16 cellular contexts compared by ENCODE assay signal in the genomic region with DNA sequence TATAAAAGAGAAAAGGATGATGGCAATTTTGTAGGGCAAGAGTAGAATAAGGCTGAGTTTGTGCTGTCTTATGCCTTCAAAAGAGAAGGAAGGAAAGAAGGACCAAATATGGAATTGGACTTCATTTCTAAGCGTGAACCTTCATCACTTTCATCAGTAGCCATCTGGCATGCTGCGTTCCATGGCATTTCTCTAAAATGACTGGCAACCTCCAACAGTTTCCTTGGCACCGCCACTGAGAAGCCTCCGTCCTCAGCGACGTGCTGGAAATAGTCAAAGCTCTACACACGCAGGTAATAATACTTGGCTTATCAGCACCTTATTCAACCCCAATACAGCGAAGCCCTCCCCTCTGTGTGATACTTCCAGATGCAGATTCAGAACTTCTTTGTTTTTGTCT.
DNase-seq lines count a peak whose midpoint lies in the region; ATAC-seq, FAIRE-seq and TF ChIP-seq lines count a peak whose summit lies in the region.
"Had no signal": no experiment of that assay in that cellular context is flagged by ENCODE, and none has a peak within 500 bp of the region (broad histone marks: within the 10 kb centered on the region; RNA-seq: fewer than 3 reads in every experiment).

No MANE protein-coding gene starts in this region.

- H3K27me3 ChIP-seq in bronchial epithelial cell (ENCODE audit: control insufficient read depth, insufficient read depth, low read length) = no peaks in the 10 kb centered on the region
- H3K27me3 ChIP-seq in keratinocyte (ENCODE audit: control insufficient read depth, extremely low read depth, insufficient read depth, low read length) = no peaks in the 10 kb centered on the region
- H3K27me3 ChIP-seq in H7 (ENCODE audit: control insufficient read depth, insufficient read depth, low read length) = no peaks in the 10 kb centered on the region

- FAIRE-seq in bronchial epithelial cell (lab: Jason Lieb, UNC) = peak; percentile 28
- FAIRE-seq in keratinocyte (lab: Jason Lieb, UNC) = peak; percentile 13
- FAIRE-seq: D721Med, GM18507 had no signal

- H3K36me3 ChIP-seq in bronchial epithelial cell (ENCODE audit: control insufficient read depth, insufficient read depth, low read length) (no peaks in the 10 kb centered on the region), keratinocyte (ENCODE audit: control insufficient read depth in 2 of 2, extremely low read depth in 1 of 2, insufficient read depth in 2 of 2, low read length in 2 of 2) (no peaks in the 10 kb centered on the region), H7 (replicated peaks; ENCODE audit: control insufficient read depth, insufficient read depth, low read length) (no peaks in the 10 kb centered on the region)

- no peak overlapping the region for H3K4me3 ChIP-seq in bronchial epithelial cell (ENCODE audit: low read depth, low read length)
- H3K4me3 ChIP-seq in keratinocyte (ENCODE audit: control insufficient read depth in 2 of 3, extremely low read depth in 1 of 3, insufficient read depth in 2 of 3, low read depth in 1 of 3, low read length in 3 of 3) = no peak overlapping the region
- no peak overlapping the region for H3K4me3 ChIP-seq in H7 (ENCODE audit: insufficient read depth, low read depth, low read length)
- H3K4me3 ChIP-seq: GM23338 had no signal

- DNase-seq in DMS 273 (lab: John Stamatoyannopoulos, UW; ENCODE audit: unreplicated experiment) = peak; percentile 55
- no peak for DNase-seq in DMS 273 treated with DMSO at 0.1 percent for 48 hours (lab: John Stamatoyannopoulos, UW)
- no peak for DNase-seq in bronchial epithelial cell (ENCODE audit: low read depth)
- DNase-seq in keratinocyte (ENCODE audit: low read depth, low spot score) = no peak
- no peak for DNase-seq in H7
- DNase-seq: CD8-positive, alpha-beta T cell; COR-L47; DMS53; H9; IMR-90 had no signal

- no peak overlapping the region for H3K9ac ChIP-seq in keratinocyte (ENCODE audit: control insufficient read depth, extremely low read depth, insufficient read depth, low read length)

- dilution Hi-C loops in keratinocyte (cut with MboI; ENCODE audit: extremely low pct_ligation_motif_present, low sequenced_read_pairs) = no loop called here

- TF ChIP-seq CTCF in bronchial epithelial cell (IDR thresholded peaks at IDR 0.05; ENCODE audit: insufficient read depth, low read length, severe bottlenecking) (no peak), keratinocyte (optimal IDR thresholded peaks at IDR 0.05 in 1 of 3, IDR thresholded peaks at IDR 0.05 in 1 of 3, conservative IDR thresholded peaks at IDR 0.05 in 1 of 3; ENCODE audit: extremely low read depth in 1 of 3, insufficient read depth in 2 of 3, low read length in 3 of 3) (no peak)

- H3K9me1 ChIP-seq in keratinocyte (ENCODE audit: control insufficient read depth, extremely low read depth, insufficient read depth, low read length) = no peaks in the 10 kb centered on the region

- no peak overlapping the region for H3K27ac ChIP-seq in keratinocyte (ENCODE audit: control insufficient read depth, insufficient read depth, low read length)
- H3K27ac ChIP-seq: 22Rv1 had no signal

- no peak for ATAC-seq in GM19395 (IDR thresholded peaks at IDR 0.05; ENCODE audit: unreplicated experiment)
- no peak for ATAC-seq in HG03469 (IDR thresholded peaks at IDR 0.05; ENCODE audit: unreplicated experiment)
- ATAC-seq: CD8-positive, alpha-beta T cell; GM23338 had no signal

- no peaks in the 10 kb centered on the region for H4K20me1 ChIP-seq in keratinocyte (ENCODE audit: control insufficient read depth, extremely low read depth, insufficient read depth, low read length)

- H3K4me2 ChIP-seq in keratinocyte (ENCODE audit: control insufficient read depth, extremely low read depth, insufficient read depth, low read depth, low read length) = peak overlapping the region; percentile 3
- H3K4me2 ChIP-seq: GM23338 had no signal

- no peaks in the 10 kb centered on the region for H3K9me3 ChIP-seq in keratinocyte (ENCODE audit: control insufficient read depth, low read depth, low read length)

- H2AFZ ChIP-seq in keratinocyte (ENCODE audit: control insufficient read depth, low read length) = peak overlapping the region; percentile 52
- H2AFZ ChIP-seq: GM23338 had no signal

- H3K4me1 ChIP-seq in keratinocyte (ENCODE audit: control insufficient read depth, extremely low read depth, insufficient read depth, low read length) = no peaks in the 10 kb centered on the region

- no peaks in the 10 kb centered on the region for H3K79me2 ChIP-seq in keratinocyte (ENCODE audit: control insufficient read depth, insufficient read depth, low read length)
